Comparison of ENCODE assay signal across 1 cellular context in the genomic region with DNA sequence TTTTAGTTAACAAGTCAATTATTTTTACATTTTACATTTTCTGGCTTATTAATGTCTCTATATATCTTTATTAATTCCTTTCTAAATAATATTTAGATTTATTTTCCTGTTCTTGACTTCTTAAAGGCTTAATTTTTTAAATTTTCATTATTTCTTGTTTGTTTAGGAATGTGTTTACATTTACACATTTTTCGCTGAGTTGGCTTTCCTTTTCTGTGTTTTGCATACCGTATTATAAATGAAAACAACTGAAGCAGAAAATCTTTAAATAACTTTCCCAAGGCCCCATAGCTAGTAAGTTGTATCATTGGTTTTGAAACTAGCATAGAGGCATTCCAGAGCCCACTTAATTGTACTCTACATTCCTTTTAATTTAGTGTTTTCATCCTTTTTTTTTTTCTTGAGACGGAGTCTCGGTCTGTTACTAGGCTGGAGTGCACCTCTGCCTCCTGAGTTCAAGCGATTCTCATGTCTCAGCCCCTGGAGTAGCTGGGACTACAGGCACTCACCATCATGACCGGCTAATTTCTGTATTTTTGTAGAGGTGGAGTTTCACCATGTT.
TF ChIP-seq lines count a peak whose summit lies in the region.

No MANE protein-coding gene starts in this region.

TF ChIP-seq in GM23338, 12 proteins besides CTCF, POLR2A, EP300 and RAD21 (continued from another document):
- TF ChIP-seq, protein P1, sequence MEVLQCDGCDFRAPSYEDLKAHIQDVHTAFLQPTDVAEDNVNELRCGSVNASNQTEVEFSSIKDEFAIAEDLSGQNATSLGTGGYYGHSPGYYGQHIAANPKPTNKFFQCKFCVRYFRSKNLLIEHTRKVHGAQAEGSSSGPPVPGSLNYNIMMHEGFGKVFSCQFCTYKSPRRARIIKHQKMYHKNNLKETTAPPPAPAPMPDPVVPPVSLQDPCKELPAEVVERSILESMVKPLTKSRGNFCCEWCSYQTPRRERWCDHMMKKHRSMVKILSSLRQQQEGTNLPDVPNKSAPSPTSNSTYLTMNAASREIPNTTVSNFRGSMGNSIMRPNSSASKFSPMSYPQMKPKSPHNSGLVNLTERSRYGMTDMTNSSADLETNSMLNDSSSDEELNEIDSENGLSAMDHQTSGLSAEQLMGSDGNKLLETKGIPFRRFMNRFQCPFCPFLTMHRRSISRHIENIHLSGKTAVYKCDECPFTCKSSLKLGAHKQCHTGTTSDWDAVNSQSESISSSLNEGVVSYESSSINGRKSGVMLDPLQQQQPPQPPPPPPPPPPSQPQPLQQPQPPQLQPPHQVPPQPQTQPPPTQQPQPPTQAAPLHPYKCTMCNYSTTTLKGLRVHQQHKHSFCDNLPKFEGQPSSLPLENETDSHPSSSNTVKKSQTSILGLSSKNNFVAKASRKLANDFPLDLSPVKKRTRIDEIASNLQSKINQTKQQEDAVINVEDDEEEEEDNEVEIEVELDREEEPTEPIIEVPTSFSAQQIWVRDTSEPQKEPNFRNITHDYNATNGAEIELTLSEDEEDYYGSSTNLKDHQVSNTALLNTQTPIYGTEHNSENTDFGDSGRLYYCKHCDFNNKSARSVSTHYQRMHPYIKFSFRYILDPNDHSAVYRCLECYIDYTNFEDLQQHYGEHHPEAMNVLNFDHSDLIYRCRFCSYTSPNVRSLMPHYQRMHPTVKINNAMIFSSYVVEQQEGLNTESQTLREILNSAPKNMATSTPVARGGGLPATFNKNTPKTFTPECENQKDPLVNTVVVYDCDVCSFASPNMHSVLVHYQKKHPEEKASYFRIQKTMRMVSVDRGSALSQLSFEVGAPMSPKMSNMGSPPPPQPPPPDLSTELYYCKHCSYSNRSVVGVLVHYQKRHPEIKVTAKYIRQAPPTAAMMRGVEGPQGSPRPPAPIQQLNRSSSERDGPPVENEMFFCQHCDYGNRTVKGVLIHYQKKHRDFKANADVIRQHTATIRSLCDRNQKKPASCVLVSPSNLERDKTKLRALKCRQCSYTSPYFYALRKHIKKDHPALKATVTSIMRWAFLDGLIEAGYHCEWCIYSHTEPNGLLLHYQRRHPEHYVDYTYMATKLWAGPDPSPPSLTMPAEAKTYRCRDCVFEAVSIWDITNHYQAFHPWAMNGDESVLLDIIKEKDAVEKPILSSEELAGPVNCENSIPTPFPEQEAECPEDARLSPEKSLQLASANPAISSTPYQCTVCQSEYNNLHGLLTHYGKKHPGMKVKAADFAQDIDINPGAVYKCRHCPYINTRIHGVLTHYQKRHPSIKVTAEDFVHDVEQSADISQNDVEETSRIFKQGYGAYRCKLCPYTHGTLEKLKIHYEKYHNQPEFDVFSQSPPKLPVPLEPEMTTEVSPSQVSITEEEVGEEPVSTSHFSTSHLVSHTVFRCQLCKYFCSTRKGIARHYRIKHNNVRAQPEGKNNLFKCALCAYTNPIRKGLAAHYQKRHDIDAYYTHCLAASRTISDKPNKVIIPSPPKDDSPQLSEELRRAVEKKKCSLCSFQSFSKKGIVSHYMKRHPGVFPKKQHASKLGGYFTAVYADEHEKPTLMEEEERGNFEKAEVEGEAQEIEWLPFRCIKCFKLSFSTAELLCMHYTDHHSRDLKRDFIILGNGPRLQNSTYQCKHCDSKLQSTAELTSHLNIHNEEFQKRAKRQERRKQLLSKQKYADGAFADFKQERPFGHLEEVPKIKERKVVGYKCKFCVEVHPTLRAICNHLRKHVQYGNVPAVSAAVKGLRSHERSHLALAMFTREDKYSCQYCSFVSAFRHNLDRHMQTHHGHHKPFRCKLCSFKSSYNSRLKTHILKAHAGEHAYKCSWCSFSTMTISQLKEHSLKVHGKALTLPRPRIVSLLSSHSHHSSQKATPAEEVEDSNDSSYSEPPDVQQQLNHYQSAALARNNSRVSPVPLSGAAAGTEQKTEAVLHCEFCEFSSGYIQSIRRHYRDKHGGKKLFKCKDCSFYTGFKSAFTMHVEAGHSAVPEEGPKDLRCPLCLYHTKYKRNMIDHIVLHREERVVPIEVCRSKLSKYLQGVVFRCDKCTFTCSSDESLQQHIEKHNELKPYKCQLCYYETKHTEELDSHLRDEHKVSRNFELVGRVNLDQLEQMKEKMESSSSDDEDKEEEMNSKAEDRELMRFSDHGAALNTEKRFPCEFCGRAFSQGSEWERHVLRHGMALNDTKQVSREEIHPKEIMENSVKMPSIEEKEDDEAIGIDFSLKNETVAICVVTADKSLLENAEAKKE (CRISPR knock-in tag; IDR thresholded peaks at IDR 0.05): no peak
- TF ChIP-seq JUNB (IDR thresholded peaks at IDR 0.05; ENCODE audit: unreplicated experiment) (no peak), CREB1 (CRISPR knock-in tag; IDR thresholded peaks at IDR 0.05; ENCODE audit: low read depth) (no peak), ZNF331 (CRISPR knock-in tag; IDR thresholded peaks at IDR 0.05; ENCODE audit: low read depth) (no peak), STAT1 (IDR thresholded peaks at IDR 0.05; ENCODE audit: unreplicated experiment) (no peak), EZH2phosphoT487 (IDR thresholded peaks at IDR 0.05; ENCODE audit: unreplicated experiment) (no peak), ZNF114 (CRISPR knock-in tag; IDR thresholded peaks at IDR 0.05) (no peak), EZH2 (IDR thresholded peaks at IDR 0.05; ENCODE audit: low read depth, unreplicated experiment) (no peak)
- TF ChIP-seq, protein P2, sequence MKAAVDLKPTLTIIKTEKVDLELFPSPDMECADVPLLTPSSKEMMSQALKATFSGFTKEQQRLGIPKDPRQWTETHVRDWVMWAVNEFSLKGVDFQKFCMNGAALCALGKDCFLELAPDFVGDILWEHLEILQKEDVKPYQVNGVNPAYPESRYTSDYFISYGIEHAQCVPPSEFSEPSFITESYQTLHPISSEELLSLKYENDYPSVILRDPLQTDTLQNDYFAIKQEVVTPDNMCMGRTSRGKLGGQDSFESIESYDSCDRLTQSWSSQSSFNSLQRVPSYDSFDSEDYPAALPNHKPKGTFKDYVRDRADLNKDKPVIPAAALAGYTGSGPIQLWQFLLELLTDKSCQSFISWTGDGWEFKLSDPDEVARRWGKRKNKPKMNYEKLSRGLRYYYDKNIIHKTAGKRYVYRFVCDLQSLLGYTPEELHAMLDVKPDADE (IDR thresholded peaks at IDR 0.05): no peak
- TF ChIP-seq, protein P3, sequence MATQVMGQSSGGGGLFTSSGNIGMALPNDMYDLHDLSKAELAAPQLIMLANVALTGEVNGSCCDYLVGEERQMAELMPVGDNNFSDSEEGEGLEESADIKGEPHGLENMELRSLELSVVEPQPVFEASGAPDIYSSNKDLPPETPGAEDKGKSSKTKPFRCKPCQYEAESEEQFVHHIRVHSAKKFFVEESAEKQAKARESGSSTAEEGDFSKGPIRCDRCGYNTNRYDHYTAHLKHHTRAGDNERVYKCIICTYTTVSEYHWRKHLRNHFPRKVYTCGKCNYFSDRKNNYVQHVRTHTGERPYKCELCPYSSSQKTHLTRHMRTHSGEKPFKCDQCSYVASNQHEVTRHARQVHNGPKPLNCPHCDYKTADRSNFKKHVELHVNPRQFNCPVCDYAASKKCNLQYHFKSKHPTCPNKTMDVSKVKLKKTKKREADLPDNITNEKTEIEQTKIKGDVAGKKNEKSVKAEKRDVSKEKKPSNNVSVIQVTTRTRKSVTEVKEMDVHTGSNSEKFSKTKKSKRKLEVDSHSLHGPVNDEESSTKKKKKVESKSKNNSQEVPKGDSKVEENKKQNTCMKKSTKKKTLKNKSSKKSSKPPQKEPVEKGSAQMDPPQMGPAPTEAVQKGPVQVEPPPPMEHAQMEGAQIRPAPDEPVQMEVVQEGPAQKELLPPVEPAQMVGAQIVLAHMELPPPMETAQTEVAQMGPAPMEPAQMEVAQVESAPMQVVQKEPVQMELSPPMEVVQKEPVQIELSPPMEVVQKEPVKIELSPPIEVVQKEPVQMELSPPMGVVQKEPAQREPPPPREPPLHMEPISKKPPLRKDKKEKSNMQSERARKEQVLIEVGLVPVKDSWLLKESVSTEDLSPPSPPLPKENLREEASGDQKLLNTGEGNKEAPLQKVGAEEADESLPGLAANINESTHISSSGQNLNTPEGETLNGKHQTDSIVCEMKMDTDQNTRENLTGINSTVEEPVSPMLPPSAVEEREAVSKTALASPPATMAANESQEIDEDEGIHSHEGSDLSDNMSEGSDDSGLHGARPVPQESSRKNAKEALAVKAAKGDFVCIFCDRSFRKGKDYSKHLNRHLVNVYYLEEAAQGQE (IDR thresholded peaks at IDR 0.05; ENCODE audit: unreplicated experiment): no peak
